8 cellular contexts compared by ENCODE assay signal in genomic region chr4:7802093-7802726, GRCh38.
DNase-seq lines count a peak whose midpoint lies in the region; ATAC-seq, FAIRE-seq and TF ChIP-seq lines count a peak whose summit lies in the region.

No MANE protein-coding gene starts in this region.

- H3K36me3 Mint-ChIP-seq in glutamatergic neuron (ENCODE audit: unreplicated experiment), result peaks cover 28% of the 10 kb centered on the region

- H3K4me3 Mint-ChIP-seq in glutamatergic neuron (ENCODE audit: unreplicated experiment), result no peak overlapping the region

- TF ChIP-seq CTCF in LNCaP clone FGC (IDR thresholded peaks at IDR 0.05; ENCODE audit: control insufficient read depth, extremely low read depth, insufficient read depth) (peak; percentile 93), glutamatergic neuron (IDR thresholded peaks at IDR 0.05; ENCODE audit: partially characterized antibody, unreplicated experiment) (peak; percentile 83)

- peaks cover 48% of the 10 kb centered on the region for H3K27me3 Mint-ChIP-seq in glutamatergic neuron (ENCODE audit: unreplicated experiment)

- peaks cover 52% of the 10 kb centered on the region for H3K9me3 Mint-ChIP-seq in glutamatergic neuron (ENCODE audit: unreplicated experiment)

- peaks cover 62% of the 10 kb centered on the region for H3K4me1 Mint-ChIP-seq in glutamatergic neuron (ENCODE audit: low read depth, unreplicated experiment)

- peak; percentile 84 for DNase-seq in G401 (ENCODE audit: low spot score)
- no peak for DNase-seq in LNCaP clone FGC (ENCODE audit: low read depth)
- peak; percentile 75 for DNase-seq in SKM-1 (lab: John Stamatoyannopoulos, UW; ENCODE audit: unreplicated experiment)
- peak; percentile 83 for DNase-seq in activated naive CD4-positive, alpha-beta T cell treated with Interleukin-2 at 50 U/mL for 16 hours
- DNase-seq in glutamatergic neuron, result peak; percentile 89
- peak; percentile 89 for DNase-seq in pons (ENCODE audit: low spot score)
- DNase-seq in urothelium cell line (ENCODE audit: low spot score), result peak; percentile 77

- FAIRE-seq in urothelium cell line (lab: Jason Lieb, UNC), result no peak

- H3K4me3 ChIP-seq in LNCaP clone FGC (ENCODE audit: low read depth, low read length), result no peak overlapping the region

- peak overlapping the region; percentile 56 for H3K27ac Mint-ChIP-seq in glutamatergic neuron (ENCODE audit: unreplicated experiment)

- peak; percentile 84 for ATAC-seq in GM21825 (IDR thresholded peaks at IDR 0.05; ENCODE audit: unreplicated experiment)

- in situ Hi-C loops in G401 (cut with HindIII; ENCODE audit: low sequenced_read_pairs), result no loop called here
